Comparison of ENCODE assay signal across 8 cellular contexts in the genomic region with DNA sequence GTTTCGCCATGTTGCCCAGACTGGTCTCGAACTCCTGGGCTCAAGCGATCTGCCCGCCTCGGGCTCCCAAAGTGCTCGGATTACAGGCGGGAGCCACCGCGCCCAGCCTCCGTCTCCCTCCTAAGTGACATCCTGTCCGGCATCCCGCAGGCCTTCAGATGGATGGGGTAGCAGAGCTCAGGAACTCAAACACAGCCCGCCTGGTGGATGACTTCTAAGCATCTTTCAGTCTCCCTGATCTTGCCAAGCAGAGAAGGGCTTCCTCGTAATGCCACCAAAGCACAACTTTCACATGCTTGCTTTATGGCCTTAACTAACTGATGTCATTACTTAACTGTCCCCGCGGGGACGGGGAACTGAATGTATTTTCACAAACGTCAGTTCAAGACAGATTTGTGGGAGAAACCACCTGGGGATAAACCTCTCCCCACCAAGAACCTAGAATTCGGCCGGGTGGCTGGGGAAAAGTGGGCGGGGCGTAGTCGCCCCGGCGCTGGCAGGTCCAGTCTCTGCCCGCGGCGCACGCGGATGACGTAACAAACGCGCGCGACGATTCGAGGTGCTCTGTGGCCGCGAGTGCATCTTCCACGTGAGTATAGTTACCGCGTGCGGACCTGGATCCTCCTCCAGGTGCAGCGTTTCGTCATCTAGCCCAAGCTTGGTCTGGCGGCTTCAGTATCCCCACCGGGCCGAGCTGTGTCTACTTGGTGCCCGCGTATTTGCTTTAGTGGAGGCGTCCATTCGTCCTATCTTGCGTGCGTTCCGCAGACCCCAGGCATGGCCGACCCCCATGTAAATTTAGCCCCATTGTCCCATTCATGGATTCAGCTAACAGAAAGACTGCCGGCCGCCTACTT. TPM values are rescaled to one million over a fixed set of nuclear protein-coding genes. Genes with fewer than 3 reads are reported as not detected.
A peak's percentile ranks its signal among the peaks of the same experiment; 100 is the strongest.
DNase-seq lines count a peak whose midpoint lies in the region; ATAC-seq and TF ChIP-seq lines count a peak whose summit lies in the region.

A gene with protein sequence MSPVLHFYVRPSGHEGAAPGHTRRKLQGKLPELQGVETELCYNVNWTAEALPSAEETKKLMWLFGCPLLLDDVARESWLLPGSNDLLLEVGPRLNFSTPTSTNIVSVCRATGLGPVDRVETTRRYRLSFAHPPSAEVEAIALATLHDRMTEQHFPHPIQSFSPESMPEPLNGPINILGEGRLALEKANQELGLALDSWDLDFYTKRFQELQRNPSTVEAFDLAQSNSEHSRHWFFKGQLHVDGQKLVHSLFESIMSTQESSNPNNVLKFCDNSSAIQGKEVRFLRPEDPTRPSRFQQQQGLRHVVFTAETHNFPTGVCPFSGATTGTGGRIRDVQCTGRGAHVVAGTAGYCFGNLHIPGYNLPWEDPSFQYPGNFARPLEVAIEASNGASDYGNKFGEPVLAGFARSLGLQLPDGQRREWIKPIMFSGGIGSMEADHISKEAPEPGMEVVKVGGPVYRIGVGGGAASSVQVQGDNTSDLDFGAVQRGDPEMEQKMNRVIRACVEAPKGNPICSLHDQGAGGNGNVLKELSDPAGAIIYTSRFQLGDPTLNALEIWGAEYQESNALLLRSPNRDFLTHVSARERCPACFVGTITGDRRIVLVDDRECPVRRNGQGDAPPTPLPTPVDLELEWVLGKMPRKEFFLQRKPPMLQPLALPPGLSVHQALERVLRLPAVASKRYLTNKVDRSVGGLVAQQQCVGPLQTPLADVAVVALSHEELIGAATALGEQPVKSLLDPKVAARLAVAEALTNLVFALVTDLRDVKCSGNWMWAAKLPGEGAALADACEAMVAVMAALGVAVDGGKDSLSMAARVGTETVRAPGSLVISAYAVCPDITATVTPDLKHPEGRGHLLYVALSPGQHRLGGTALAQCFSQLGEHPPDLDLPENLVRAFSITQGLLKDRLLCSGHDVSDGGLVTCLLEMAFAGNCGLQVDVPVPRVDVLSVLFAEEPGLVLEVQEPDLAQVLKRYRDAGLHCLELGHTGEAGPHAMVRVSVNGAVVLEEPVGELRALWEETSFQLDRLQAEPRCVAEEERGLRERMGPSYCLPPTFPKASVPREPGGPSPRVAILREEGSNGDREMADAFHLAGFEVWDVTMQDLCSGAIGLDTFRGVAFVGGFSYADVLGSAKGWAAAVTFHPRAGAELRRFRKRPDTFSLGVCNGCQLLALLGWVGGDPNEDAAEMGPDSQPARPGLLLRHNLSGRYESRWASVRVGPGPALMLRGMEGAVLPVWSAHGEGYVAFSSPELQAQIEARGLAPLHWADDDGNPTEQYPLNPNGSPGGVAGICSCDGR (N-terminal part only) (plus strand): TSS at position 539 of the 857 bp plus-strand sequence. CDS start 4,649 bp downstream, outside the sequence.

- H3K4me1 Mint-ChIP-seq in CD4-positive, alpha-beta T cell (ENCODE audit: low read depth): peaks cover 62% of the 10 kb centered on the region
- peaks cover 8% of the 10 kb centered on the region for H3K4me1 Mint-ChIP-seq in endodermal cell

- H3K4me3 ChIP-seq in NT2/D1 (ENCODE audit: insufficient read length, low read depth) (peak within 1 kb of the TSS; percentile 93), endodermal cell (ENCODE audit: low read length) (peak within 1 kb of the TSS; percentile 96)

- peak within 1 kb of the TSS; percentile 100 for H3K27ac ChIP-seq in CD4-positive, alpha-beta T cell (ENCODE audit: low read depth, low read length)
- peak within 1 kb of the TSS; percentile 94 for H3K27ac ChIP-seq in endodermal cell (ENCODE audit: low read depth, low read length)

- H3K36me3 ChIP-seq in NT2/D1 (ENCODE audit: insufficient read depth, insufficient read length, low read length): peaks cover 22% of the 10 kb centered on the region
- peaks cover 13% of the 10 kb centered on the region for H3K36me3 ChIP-seq in endodermal cell (ENCODE audit: control insufficient read depth, insufficient read depth, low read length)

- no peak for TF ChIP-seq CTCF in CD4-positive, alpha-beta T cell (IDR thresholded peaks at IDR 0.05)
- no peak for TF ChIP-seq CTCF in endodermal cell (conservative IDR thresholded peaks at IDR 0.05)

- intact Hi-C loops in CD4-positive, alpha-beta T cell (cut with DNase I, micrococcal nuclease): loop anchor here (1.0 to 5.0 kb wide), 10 partner anchors 37 to 130 kb away; a partner anchor contains a TSS

- H3K4me3 Mint-ChIP-seq in CD4-positive, alpha-beta T cell: peak within 1 kb of the TSS; percentile 98
- H3K4me3 Mint-ChIP-seq in endodermal cell: peak within 1 kb of the TSS; percentile 97

- POLR2A ChIA-PET in CD4-positive, alpha-beta T cell (lab: Charles Lee): interaction anchor here (0.8 to 13.7 kb wide), 27 partner anchors 12 to 765 kb away, joined by 3 to 630 read pairs (median 9); a partner anchor contains a TSS

- H3K27me3 ChIP-seq in CD4-positive, alpha-beta T cell (ENCODE audit: control insufficient read depth, insufficient read depth, low read length): no peaks in the 10 kb centered on the region
- H3K27me3 ChIP-seq in NT2/D1 (ENCODE audit: insufficient read depth, insufficient read length) (no peaks in the 10 kb centered on the region), endodermal cell (ENCODE audit: control insufficient read depth, insufficient read depth, low read length, poor library complexity, severe bottlenecking) (no peaks in the 10 kb centered on the region)

- H3K27ac Mint-ChIP-seq in CD4-positive, alpha-beta T cell: peak within 1 kb of the TSS; percentile 100
- peak within 1 kb of the TSS; percentile 99 for H3K27ac Mint-ChIP-seq in endodermal cell

- ATAC-seq in CD4-positive, alpha-beta T cell (ENCODE audit: poor library complexity): peak; percentile 35
- ATAC-seq in GM19455 (IDR thresholded peaks at IDR 0.05; ENCODE audit: unreplicated experiment): peak; percentile 34

- no peaks in the 10 kb centered on the region for H3K4me1 ChIP-seq in NT2/D1 (ENCODE audit: insufficient read depth, insufficient read length)
- H3K4me1 ChIP-seq in endodermal cell (ENCODE audit: control insufficient read depth, insufficient read depth, low read length): no peaks in the 10 kb centered on the region

- H3K9me3 ChIP-seq in CD4-positive, alpha-beta T cell (ENCODE audit: control insufficient read depth, low read length): no peaks in the 10 kb centered on the region
- H3K9me3 ChIP-seq in NT2/D1 (ENCODE audit: insufficient read depth, low read length) (no peaks in the 10 kb centered on the region; the same call in 1 of the 2 replicates), endodermal cell (ENCODE audit: control insufficient read depth, low read length) (no peaks in the 10 kb centered on the region)

- H3K36me3 Mint-ChIP-seq in CD4-positive, alpha-beta T cell (ENCODE audit: low read depth): peaks cover 50% of the 10 kb centered on the region
- peaks cover 23% of the 10 kb centered on the region for H3K36me3 Mint-ChIP-seq in endodermal cell (ENCODE audit: low read depth)

- CTCF ChIA-PET in CD4-positive, alpha-beta T cell (lab: Charles Lee): interaction anchor here (0.9 to 1.7 kb wide), 8 partner anchors 24 to 660 kb away, joined by 3 to 5 read pairs (median 4); a partner anchor contains a TSS

- peak within 1 kb of the TSS; percentile 94 for H3K9ac ChIP-seq in NT2/D1 (ENCODE audit: insufficient read length, low read depth)
- H3K9ac ChIP-seq in endodermal cell (ENCODE audit: extremely low read depth, low read length, poor library complexity, severe bottlenecking): peak within 1 kb of the TSS; percentile 92

- 0 to 1% methylated on average over 51 to 58 of the region's 58 CpGs for WGBS in endodermal cell (ENCODE audit: insufficient coverage in 1 of 2, insufficient read length in 1 of 2), 2 experiments

- peak; percentile 87 to 97 (median 92) for DNase-seq in CD4-positive, alpha-beta T cell
- DNase-seq in HUDEP-2 (lab: John Stamatoyannopoulos, UW; ENCODE audit: unreplicated experiment in 76 of 76) (peak in 75 of 76 experiments; percentile 48 to 95 (median 87)), NT2/D1 (ENCODE audit: low read depth, low spot score) (peak; percentile 78), endodermal cell (peak; percentile 98), mesenteric fat pad (ENCODE audit: low spot score) (peak; percentile 99)
- DNase-seq in activated CD8-positive, alpha-beta memory T cell treated with anti-CD3 and anti-CD28 coated beads, Interleukin-2, amount 50 U/mL, for 1 hour (ENCODE audit: extremely low read depth): peak; percentile 81
- peak; percentile 96 for DNase-seq in stimulated activated CD8-positive, alpha-beta memory T cell treated with anti-CD3 and anti-CD28 coated beads, Interleukin-12 subunit alpha, Interleukin-12 subunit beta, amount 100 ng/mL, for 4 hours (ENCODE audit: low read depth)

- H3K9me3 Mint-ChIP-seq in CD4-positive, alpha-beta T cell: no peaks in the 10 kb centered on the region
- no peaks in the 10 kb centered on the region for H3K9me3 Mint-ChIP-seq in endodermal cell

- peaks cover 5% of the 10 kb centered on the region for H3K27me3 Mint-ChIP-seq in CD4-positive, alpha-beta T cell
- no peaks in the 10 kb centered on the region for H3K27me3 Mint-ChIP-seq in endodermal cell (ENCODE audit: insufficient read depth)

RNA-seq across cellular contexts. Expression of the gene that starts here (rescaled TPM):
- total RNA-seq in CD4-positive, alpha-beta T cell: 10 to 100 TPM; 22.3 to 23.0 TPM
- 100 to 1,000 TPM; 119 to 158 TPM for total RNA-seq in endodermal cell
- polyA plus RNA-seq in endodermal cell (2013, experiment 1 of 2): 43.3 TPM
- polyA plus RNA-seq in endodermal cell (2013, experiment 2 of 2): 40.2 TPM
- 39.2 TPM for total RNA-seq in mesenteric fat pad

Comparison
In these comparisons a context has a peak if more than half of its experiments do, and no peak if none do; other contexts are left out.
1. Peak in every context shown above with its lines: DNase-seq, ATAC-seq, H3K4me3 ChIP-seq and H3K27ac ChIP-seq.